In genomic region chr1:77858725-77859124, GRCh38 we compare ENCODE assay signal across 27 cellular contexts. TPM values are rescaled to one million over a fixed set of nuclear protein-coding genes. Genes with fewer than 3 reads are reported as not detected.
DNase-seq lines count a peak whose midpoint lies in the region; ATAC-seq and TF ChIP-seq lines count a peak whose summit lies in the region.
"Had no signal": no experiment of that assay in that cellular context is flagged by ENCODE, and none has a peak within 500 bp of the region (broad histone marks: within the 10 kb centered on the region; RNA-seq: fewer than 3 reads in every experiment).

No MANE protein-coding gene starts in this region.

- H3K4me1 Mint-ChIP-seq in H9 (no peaks in the 10 kb centered on the region), endodermal cell (peaks cover 3% of the 10 kb centered on the region)
- peaks cover 12% of the 10 kb centered on the region for H3K4me1 Mint-ChIP-seq in stimulated activated effector memory CD8-positive, alpha-beta T cell treated with anti-CD3 and anti-CD28 coated beads, Interleukin-12 subunit alpha, Interleukin-12 subunit beta, amount 100 ng/mL, for 72 hours
- H3K4me1 Mint-ChIP-seq in activated CD4-positive, alpha-beta T cell treated with anti-CD3 and anti-CD28 coated beads, Interleukin-2, amount 10 ng/mL, durations not matched to agents 7 days and 5 days, result peaks cover 13% of the 10 kb centered on the region

- no peak overlapping the region for H2BK15ac ChIP-seq in H9 (ENCODE audit: low read depth, low read length)

- no peak overlapping the region for H3K4ac ChIP-seq in H9 (ENCODE audit: low read depth, low read length)

- no peak overlapping the region for H2AK5ac ChIP-seq in H9 (ENCODE audit: insufficient read length, low read length)

- H3K18ac ChIP-seq in H9 (ENCODE audit: insufficient read length, low read depth, low read length), result no peak overlapping the region

- H3K27ac ChIP-seq in H9 (ENCODE audit: insufficient read length, low read depth, low read length) (no peak overlapping the region), endodermal cell (ENCODE audit: low read depth, low read length) (no peak overlapping the region)
- H3K27ac ChIP-seq: A549, PC-9, SJCRH30 had no signal

- peaks cover 9 to 36% (median 35%) of the 10 kb centered on the region in 3 experiments for H3K36me3 Mint-ChIP-seq in H9 (ENCODE audit: insufficient read depth in 1 of 3, low read depth in 3 of 3)
- H3K36me3 Mint-ChIP-seq in endodermal cell (ENCODE audit: low read depth), result peaks cover 37% of the 10 kb centered on the region
- peaks cover 42% of the 10 kb centered on the region for H3K36me3 Mint-ChIP-seq in stimulated activated effector memory CD8-positive, alpha-beta T cell treated with anti-CD3 and anti-CD28 coated beads, Interleukin-12 subunit alpha, Interleukin-12 subunit beta, amount 100 ng/mL, for 72 hours
- peaks cover 47% of the 10 kb centered on the region for H3K36me3 Mint-ChIP-seq in activated CD4-positive, alpha-beta T cell treated with anti-CD3 and anti-CD28 coated beads, Interleukin-2, amount 10 ng/mL, durations not matched to agents 7 days and 5 days (ENCODE audit: low read depth)

- H3K23ac ChIP-seq in H9 (ENCODE audit: insufficient read length, low read depth, low read length), result no peak overlapping the region

- no peak overlapping the region for H3K4me3 ChIP-seq in endodermal cell (ENCODE audit: low read length)
- H3K4me3 ChIP-seq: A549, GM12878, PC-9, SJCRH30 had no signal

- no peak overlapping the region for H3K56ac ChIP-seq in H9 (ENCODE audit: insufficient read length, low read depth, low read length)

- H2AFZ ChIP-seq in H9 (ENCODE audit: low read length), result no peak overlapping the region
- H2AFZ ChIP-seq: PC-9 had no signal

- H3K4me1 ChIP-seq in H9 (ENCODE audit: insufficient read depth, low read length), result no peaks in the 10 kb centered on the region
- no peaks in the 10 kb centered on the region for H3K4me1 ChIP-seq in endodermal cell (ENCODE audit: control insufficient read depth, insufficient read depth, low read length)
- H3K4me1 ChIP-seq: A549, Caco-2, SJCRH30 had no signal

- H2BK120ac ChIP-seq in H9 (ENCODE audit: low read depth, low read length, poor library complexity, severe bottlenecking), result no peak overlapping the region

- H3K4me2 ChIP-seq in H9 (ENCODE audit: insufficient read depth, insufficient read length, low read length), result no peak overlapping the region
- H3K4me2 ChIP-seq: A549, PC-9 had no signal

- no peak overlapping the region for H3K14ac ChIP-seq in H9 (ENCODE audit: insufficient read depth, low read length)

- no CpG with 5 or more reads among the region's 3 CpGs for WGBS in H9 (ENCODE audit: extremely low coverage, insufficient read length, low lambda C conversion rate)
- WGBS in endodermal cell (ENCODE audit: insufficient coverage in 1 of 2, insufficient read length in 1 of 2), 2 experiments, result 96 to 100% methylated on average over 2 to 3 of the region's 3 CpGs

- DNase-seq in H9 (no peak), HEK293T (ENCODE audit: extremely low spot score) (peak; percentile 26), endodermal cell (no peak), Kasumi-1 (lab: John Stamatoyannopoulos, UW) (no peak), mucosa of gallbladder (ENCODE audit: low spot score) (no peak)
- DNase-seq in stimulated activated effector memory CD8-positive, alpha-beta T cell treated with anti-CD3 and anti-CD28 coated beads, Interleukin-12 subunit alpha, Interleukin-12 subunit beta, amount 100 ng/mL, for 72 hours (ENCODE audit: low spot score in 2 of 2), result no peak
- DNase-seq in activated CD4-positive, alpha-beta T cell treated with anti-CD3 and anti-CD28 coated beads, Interleukin-2, amount 10 ng/mL, durations not matched to agents 7 days and 5 days, result no peak
- DNase-seq: C1 segment of cervical spinal cord; Caco-2; CD4-positive, alpha-beta memory T cell; GDM1; HFFc6; KG1; NCI-H1048; NCI-H1417; NCI-H1694; NCI-H2029 treated with DMSO at 0.1 percent for 48 hours; NCI-H446 treated with DMSO at 0.1 percent for 48 hours; NCI-H526; NCI-H82; NK-92 treated with Interleukin-12 subunit alpha and Interleukin-12 subunit beta, amount 100 ng/mL, for 24 hours; PC-9; SJCRH30 had no signal

- H3K79me2 ChIP-seq in H9 (ENCODE audit: insufficient read depth, low read length), result no peaks in the 10 kb centered on the region

- H4K91ac ChIP-seq in H9 (ENCODE audit: insufficient read length, low read depth, low read length), result no peak overlapping the region

- H2BK20ac ChIP-seq in H9 (ENCODE audit: low read depth, low read length, poor library complexity, severe bottlenecking), result no peak overlapping the region

- ATAC-seq in stimulated activated effector memory CD8-positive, alpha-beta T cell treated with anti-CD3 and anti-CD28 coated beads, Interleukin-12 subunit alpha, Interleukin-12 subunit beta, amount 100 ng/mL, for 72 hours, result no peak
- ATAC-seq: A549, GM12878, Right ventricle myocardium inferior, SK-N-SH treated with all-trans-retinoic acid at 6 μM for 48 hours had no signal

- no peaks in the 10 kb centered on the region for H4K20me1 ChIP-seq in H9 (ENCODE audit: control insufficient read depth, insufficient read depth, insufficient read length)

- H4K5ac ChIP-seq in H9 (ENCODE audit: insufficient read length, low read depth, low read length), result no peak overlapping the region

- H3K9ac ChIP-seq in H9 (ENCODE audit: extremely low read depth, insufficient read length, low read length) (no peak overlapping the region), endodermal cell (ENCODE audit: extremely low read depth, low read length, poor library complexity, severe bottlenecking) (no peak overlapping the region)

- POLR2A ChIA-PET in HEK293T (lab: Yijun Ruan, JAX), result no interaction called here
- POLR2A ChIA-PET in activated CD4-positive, alpha-beta T cell treated with anti-CD3 and anti-CD28 coated beads, Interleukin-2, amount 10 ng/mL, durations not matched to agents 7 days and 5 days (lab: Charles Lee), result no interaction called here

- H3K27me3 Mint-ChIP-seq in H9 (ENCODE audit: low read depth), result no peaks in the 10 kb centered on the region
- H3K27me3 Mint-ChIP-seq in endodermal cell (ENCODE audit: insufficient read depth), result no peaks in the 10 kb centered on the region
- no peaks in the 10 kb centered on the region for H3K27me3 Mint-ChIP-seq in activated CD4-positive, alpha-beta T cell treated with anti-CD3 and anti-CD28 coated beads, Interleukin-2, amount 10 ng/mL, durations not matched to agents 7 days and 5 days
- H3K27me3 Mint-ChIP-seq: CD4-positive, alpha-beta memory T cell had no signal

- no peaks in the 10 kb centered on the region for H3K79me1 ChIP-seq in H9 (ENCODE audit: insufficient read depth, low read depth, low read length, poor library complexity, severe bottlenecking)

- H2BK5ac ChIP-seq in H9 (ENCODE audit: insufficient read length, low read length), result no peak overlapping the region

- no peaks in the 10 kb centered on the region for H3K36me3 ChIP-seq in endodermal cell (ENCODE audit: control insufficient read depth, insufficient read depth, low read length)

- H2BK12ac ChIP-seq in H9 (ENCODE audit: insufficient read length, low read depth, low read length), result no peak overlapping the region

- H3K27me3 ChIP-seq in H9 (ENCODE audit: insufficient read depth, low read length), result no peaks in the 10 kb centered on the region
- H3K27me3 ChIP-seq in endodermal cell (ENCODE audit: control insufficient read depth, insufficient read depth, low read length, poor library complexity, severe bottlenecking), result no peaks in the 10 kb centered on the region
- H3K27me3 ChIP-seq: SJCRH30 had no signal

- CTCF ChIA-PET in HEK293T (lab: Yijun Ruan, JAX), result no interaction called here
- CTCF ChIA-PET in activated CD4-positive, alpha-beta T cell treated with anti-CD3 and anti-CD28 coated beads, Interleukin-2, amount 10 ng/mL, durations not matched to agents 7 days and 5 days (lab: Charles Lee), result interaction anchor here (0.8 to 2.0 kb wide), 2 partner anchors 10 to 21 kb away, joined by 3 to 5 read pairs; no protein-coding TSS in a partner anchor

- no peak overlapping the region for H4K8ac ChIP-seq in H9 (replicated peaks; ENCODE audit: insufficient read length, low read depth, low read length)

- H3K9me3 Mint-ChIP-seq in H9 (peaks cover 12 to 26% of the 10 kb centered on the region in 2 experiments; a peak in 4 of 5 replicates), endodermal cell (peaks cover 37% of the 10 kb centered on the region)
- peaks cover 11% of the 10 kb centered on the region for H3K9me3 Mint-ChIP-seq in stimulated activated effector memory CD8-positive, alpha-beta T cell treated with anti-CD3 and anti-CD28 coated beads, Interleukin-12 subunit alpha, Interleukin-12 subunit beta, amount 100 ng/mL, for 72 hours
- H3K9me3 Mint-ChIP-seq in activated CD4-positive, alpha-beta T cell treated with anti-CD3 and anti-CD28 coated beads, Interleukin-2, amount 10 ng/mL, durations not matched to agents 7 days and 5 days, result peaks cover 27% of the 10 kb centered on the region

- H3K23me2 ChIP-seq in H9 (ENCODE audit: insufficient read length, low read depth, low read length, poor library complexity, severe bottlenecking), result no peaks in the 10 kb centered on the region

- TF ChIP-seq CTCF in H9 (conservative IDR thresholded peaks at IDR 0.05) (no peak), endodermal cell (conservative IDR thresholded peaks at IDR 0.05) (peak; percentile 26)

- H3K9me3 ChIP-seq in H9 (ENCODE audit: control insufficient read depth, low read depth, low read length) (no peaks in the 10 kb centered on the region), endodermal cell (ENCODE audit: control insufficient read depth, low read length) (peaks cover 10% of the 10 kb centered on the region)
- H3K9me3 ChIP-seq: A549, Caco-2 had no signal

- H3K27ac Mint-ChIP-seq in H9, result peak overlapping the region in 2 of 3 experiments; percentile 11 to 59; a peak in 2 of 7 replicates
- no peak overlapping the region for H3K27ac Mint-ChIP-seq in endodermal cell
- H3K27ac Mint-ChIP-seq in stimulated activated effector memory CD8-positive, alpha-beta T cell treated with anti-CD3 and anti-CD28 coated beads, Interleukin-12 subunit alpha, Interleukin-12 subunit beta, amount 100 ng/mL, for 72 hours, result peak overlapping the region; percentile 60
- no peak overlapping the region for H3K27ac Mint-ChIP-seq in activated CD4-positive, alpha-beta T cell treated with anti-CD3 and anti-CD28 coated beads, Interleukin-2, amount 10 ng/mL, durations not matched to agents 7 days and 5 days
- H3K27ac Mint-ChIP-seq: HFFc6 had no signal

- H3T11ph ChIP-seq in H9 (ENCODE audit: low read length), result no peak overlapping the region

- H3K4me3 Mint-ChIP-seq in H9 (no peak overlapping the region), endodermal cell (no peak overlapping the region)
- no peak overlapping the region for H3K4me3 Mint-ChIP-seq in stimulated activated effector memory CD8-positive, alpha-beta T cell treated with anti-CD3 and anti-CD28 coated beads, Interleukin-12 subunit alpha, Interleukin-12 subunit beta, amount 100 ng/mL, for 72 hours
- no peak overlapping the region for H3K4me3 Mint-ChIP-seq in activated CD4-positive, alpha-beta T cell treated with anti-CD3 and anti-CD28 coated beads, Interleukin-2, amount 10 ng/mL, durations not matched to agents 7 days and 5 days
- H3K4me3 Mint-ChIP-seq: CD4-positive, alpha-beta memory T cell; HFFc6 had no signal

RNA-seq across cellular contexts. Expression of gene NEXN, which starts 29.7 kb away (rescaled TPM):
- total RNA-seq in H9 (2021), result 3.2 and 3.3 TPM in 2 replicates
- total RNA-seq in endodermal cell, result 1 to 10 TPM; 5.7 TPM
- 5.2 TPM for polyA plus RNA-seq in endodermal cell (2013, experiment 1 of 2)
- polyA plus RNA-seq in endodermal cell (2013, experiment 2 of 2), result 6.8 TPM
- total RNA-seq in activated CD4-positive, alpha-beta T cell treated with anti-CD3 and anti-CD28 coated beads, Interleukin-2, amount 10 ng/mL, durations not matched to agents 7 days and 5 days, result 1 to 10 TPM; 5.3 to 5.7 TPM
- total RNA-seq in mucosa of gallbladder, result 36.5 TPM

Comparison
In these comparisons a context has a peak if more than half of its experiments do, and no peak if none do; other contexts are left out.
1. H3K27ac Mint-ChIP-seq: peak in H9 (2 of 3) and stimulated activated effector memory CD8-positive, alpha-beta T cell treated with anti-CD3 and anti-CD28 coated beads, Interleukin-12 subunit alpha, Interleukin-12 subunit beta, amount 100 ng/mL, for 72 hours (single experiment); none in endodermal cell (single experiment) and activated CD4-positive, alpha-beta T cell treated with anti-CD3 and anti-CD28 coated beads, Interleukin-2, amount 10 ng/mL, durations not matched to agents 7 days and 5 days (single experiment).